In genomic region chr9:122930933-122931850, GRCh38 we compare ENCODE assay signal across 8 cellular contexts. TPM values are rescaled to one million over a fixed set of nuclear protein-coding genes. Genes with fewer than 3 reads are reported as not detected.
DNase-seq lines count a peak whose midpoint lies in the region; ATAC-seq and TF ChIP-seq lines count a peak whose summit lies in the region.

A gene with protein sequence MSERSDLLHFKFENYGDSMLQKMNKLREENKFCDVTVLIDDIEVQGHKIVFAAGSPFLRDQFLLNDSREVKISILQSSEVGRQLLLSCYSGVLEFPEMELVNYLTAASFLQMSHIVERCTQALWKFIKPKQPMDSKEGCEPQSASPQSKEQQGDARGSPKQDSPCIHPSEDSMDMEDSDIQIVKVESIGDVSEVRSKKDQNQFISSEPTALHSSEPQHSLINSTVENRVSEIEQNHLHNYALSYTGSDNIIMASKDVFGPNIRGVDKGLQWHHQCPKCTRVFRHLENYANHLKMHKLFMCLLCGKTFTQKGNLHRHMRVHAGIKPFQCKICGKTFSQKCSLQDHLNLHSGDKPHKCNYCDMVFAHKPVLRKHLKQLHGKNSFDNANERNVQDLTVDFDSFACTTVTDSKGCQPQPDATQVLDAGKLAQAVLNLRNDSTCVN (minus strand): TSS chr9:122931512. CDS start chr9:122919934, 11,578 bp downstream.

- peak within 1 kb of the TSS in 6 of 10 donors; percentile 95 to 98 (median 96) for H3K27ac Mint-ChIP-seq in naive thymus-derived CD8-positive, alpha-beta T cell

- no peaks in the 10 kb centered on the region for H3K9me3 Mint-ChIP-seq in naive thymus-derived CD8-positive, alpha-beta T cell

- H3K4me1 Mint-ChIP-seq in naive thymus-derived CD8-positive, alpha-beta T cell: peaks cover 10 to 35% (median 19%) of the 10 kb centered on the region in 4 donors

- peak; percentile 91 for DNase-seq in DND-41
- peak; percentile 94 to 97 (median 94) for DNase-seq in Peyer's patch
- DNase-seq in activated T-helper 1 cell treated with Interleukin-2 at 50 U/mL for 16 hours (ENCODE audit: low read depth): peak; percentile 79
- DNase-seq in fibroblast of lung (ENCODE audit: low read depth in 2 of 2): peak; percentile 89 to 93
- peak; percentile 78 to 93 (median 86) for DNase-seq in naive thymus-derived CD8-positive, alpha-beta T cell
- DNase-seq in stimulated activated naive CD4-positive, alpha-beta T cell (lab: John Stamatoyannopoulos, UW): peak; percentile 71 to 87 (median 77)

- POLR2A ChIA-PET in naive thymus-derived CD8-positive, alpha-beta T cell (lab: Charles Lee): interaction anchor here (1.0 to 4.9 kb wide), 6 partner anchors 10 to 103 kb away, joined by 3 to 44 read pairs (median 22); partner anchors contain the start of genes PDCL, RABGAP1, RC3H2 and ZBTB6

- H3K4me1 ChIP-seq in DND-41 (ENCODE audit: insufficient read depth, low read length) (peaks cover 31% of the 10 kb centered on the region), Peyer's patch (peaks cover 0 to 30% (median 3%) of the 10 kb centered on the region in 4 donors), fibroblast of lung (ENCODE audit: control insufficient read depth, extremely low read depth, insufficient read depth, low read length) (peaks cover 4% of the 10 kb centered on the region)

- no peaks in the 10 kb centered on the region for H3K27me3 Mint-ChIP-seq in naive thymus-derived CD8-positive, alpha-beta T cell

- no peaks in the 10 kb centered on the region for H3K9me3 ChIP-seq in DND-41 (ENCODE audit: insufficient read depth, low read length, severe bottlenecking)
- no peaks in the 10 kb centered on the region for H3K9me3 ChIP-seq in KOPT-K1 (ENCODE audit: insufficient read depth, low read length, poor library complexity, severe bottlenecking)
- H3K9me3 ChIP-seq in Peyer's patch: no peaks in the 10 kb centered on the region
- H3K9me3 ChIP-seq in fibroblast of lung (ENCODE audit: control insufficient read depth, insufficient read depth, low read depth, low read length): no peaks in the 10 kb centered on the region

- H3K27me3 ChIP-seq in DND-41 (ENCODE audit: insufficient read depth, low read length, poor library complexity): no peaks in the 10 kb centered on the region
- H3K27me3 ChIP-seq in Peyer's patch: no peaks in the 10 kb centered on the region
- H3K27me3 ChIP-seq in fibroblast of lung (ENCODE audit: control insufficient read depth, insufficient read depth, low read length): no peaks in the 10 kb centered on the region

- peak within 1 kb of the TSS; percentile 83 for H3K27ac ChIP-seq in DND-41 (ENCODE audit: low read length)
- peak within 1 kb of the TSS; percentile 61 for H3K27ac ChIP-seq in KOPT-K1 (ENCODE audit: low read depth, low read length, poor library complexity, severe bottlenecking)
- H3K27ac ChIP-seq in Peyer's patch: peak within 1 kb of the TSS; percentile 58 to 80 (median 76)
- peak within 1 kb of the TSS; percentile 72 for H3K27ac ChIP-seq in fibroblast of lung (ENCODE audit: insufficient read depth, low read length)

- H3K36me3 Mint-ChIP-seq in naive thymus-derived CD8-positive, alpha-beta T cell: peaks cover 0 to 6% (median 0%) of the 10 kb centered on the region in 3 donors

- peak within 1 kb of the TSS; percentile 81 to 89 for H3K4me3 ChIP-seq in DND-41 (ENCODE audit: low read depth in 1 of 2, low read length in 2 of 2)
- peak within 1 kb of the TSS; percentile 63 to 82 (median 76) for H3K4me3 ChIP-seq in Peyer's patch
- H3K4me3 ChIP-seq in fibroblast of lung (replicated peaks in 1 of 4; ENCODE audit: control extremely low read depth in 1 of 4, insufficient read depth in 1 of 4, low read depth in 3 of 4, low read length in 4 of 4): peak within 1 kb of the TSS; percentile 47 to 94 (median 76)

- H2AFZ ChIP-seq in DND-41 (ENCODE audit: low read depth, low read length) (peak within 1 kb of the TSS; percentile 82), fibroblast of lung (ENCODE audit: low read length) (peak within 1 kb of the TSS; percentile 66)

- peak; percentile 54 to 65 for TF ChIP-seq POLR2A in Peyer's patch (IDR thresholded peaks at IDR 0.05)

- peak within 1 kb of the TSS in 1 of 10 donors; percentile 97 for H3K4me3 Mint-ChIP-seq in naive thymus-derived CD8-positive, alpha-beta T cell

- H4K20me1 ChIP-seq in DND-41 (ENCODE audit: insufficient read depth, low read length) (no peaks in the 10 kb centered on the region), fibroblast of lung (ENCODE audit: control insufficient read depth, extremely low read depth, insufficient read depth, low read length) (no peaks in the 10 kb centered on the region)

- peak within 1 kb of the TSS; percentile 80 for H3K9ac ChIP-seq in DND-41 (ENCODE audit: low read depth, low read length)
- peak within 1 kb of the TSS; percentile 86 for H3K9ac ChIP-seq in fibroblast of lung (ENCODE audit: insufficient read depth, low read length)

- H3K36me3 ChIP-seq in DND-41 (ENCODE audit: insufficient read depth, low read length) (peaks cover 1% of the 10 kb centered on the region; the same call in 1 of the 2 replicates), KOPT-K1 (ENCODE audit: insufficient read depth, low read length) (peaks cover 8% of the 10 kb centered on the region), Peyer's patch (peaks cover 0 to 1% (median 0%) of the 10 kb centered on the region in 3 donors), fibroblast of lung (ENCODE audit: control insufficient read depth, insufficient read depth, low read length) (no peaks in the 10 kb centered on the region)

- no peak for TF ChIP-seq CTCF in DND-41 (IDR thresholded peaks at IDR 0.05; ENCODE audit: borderline replicate concordance, extremely low read depth, low read length, poor library complexity, severe bottlenecking)
- TF ChIP-seq CTCF in Peyer's patch (IDR thresholded peaks at IDR 0.05): no peak
- TF ChIP-seq CTCF in fibroblast of lung (conservative IDR thresholded peaks at IDR 0.05 in 1 of 2, IDR thresholded peaks at IDR 0.05 in 1 of 2; ENCODE audit: low read depth in 1 of 2, low read length in 2 of 2): no peak

- peaks cover 78% of the 10 kb centered on the region for H3K79me2 ChIP-seq in DND-41 (ENCODE audit: insufficient read depth, low read length)
- H3K79me2 ChIP-seq in fibroblast of lung (ENCODE audit: control insufficient read depth, insufficient read depth, low read length): peaks cover 61% of the 10 kb centered on the region

- H3K4me2 ChIP-seq in DND-41 (ENCODE audit: insufficient read depth, low read length) (peak within 1 kb of the TSS; percentile 91), fibroblast of lung (ENCODE audit: extremely low read depth, insufficient read depth, low read length) (peak within 1 kb of the TSS; percentile 90)

- ATAC-seq in DND-41 (ENCODE audit: insufficient read depth, low read depth) (peak; percentile 99), GM21825 (IDR thresholded peaks at IDR 0.05; ENCODE audit: unreplicated experiment) (peak; percentile 93)
- peak; percentile 97 to 98 for ATAC-seq in naive thymus-derived CD8-positive, alpha-beta T cell

RNA-seq across cellular contexts. Expression of the gene that starts here (rescaled TPM):
- total RNA-seq in Peyer's patch (10 to 100 TPM in 1 of 4 donors, 1 to 10 TPM in 3; 3.2 to 18.2 (median 6.1) TPM), fibroblast of lung (5.1 and 5.6 TPM in 2 replicates)
- 3.8 and 7.9 TPM in 2 replicates for polyA plus RNA-seq in fibroblast of lung
- polyA plus RNA-seq in fibroblast of lung (2012): 1.8 and 3.7 TPM in 2 replicates
- 0.48 and 3.0 TPM in 2 replicates for polyA minus RNA-seq in fibroblast of lung (ENCODE audit: low replicate concordance)
- total RNA-seq in naive thymus-derived CD8-positive, alpha-beta T cell: 10 to 100 TPM in 1 of 2 experiments, 1 to 10 TPM in 1; 9.1 to 10.4 TPM
- polyA plus RNA-seq in naive thymus-derived CD8-positive, alpha-beta T cell: 1 to 10 TPM in 1 of 3 donors, under 1 TPM in 2; 0.57 to 1.3 (median 0.66) TPM

Comparison
In these comparisons a context has a peak if more than half of its experiments do, and no peak if none do; other contexts are left out.
1. Peak in every context shown above with its lines: DNase-seq, ATAC-seq, H3K4me3 ChIP-seq and H3K27ac ChIP-seq.